13 cellular contexts compared by ENCODE assay signal in genomic region chr2:83817511-83817910, GRCh38.
DNase-seq lines count a peak whose midpoint lies in the region; ATAC-seq and TF ChIP-seq lines count a peak whose summit lies in the region.
"Had no signal": no experiment of that assay in that cellular context is flagged by ENCODE, and none has a peak within 500 bp of the region (broad histone marks: within the 10 kb centered on the region; RNA-seq: fewer than 3 reads in every experiment).

No MANE protein-coding gene starts in this region.

- TF ChIP-seq RAD21 in HCT116 (IDR thresholded peaks at IDR 0.05; ENCODE audit: low read depth) = peak; percentile 59

- H2AFZ ChIP-seq in HCT116 (ENCODE audit: low read depth, low read length, poor library complexity, severe bottlenecking) = no peak overlapping the region
- no peak overlapping the region for H2AFZ ChIP-seq in hepatocyte

- POLR2A ChIA-PET in HCT116 (lab: Charles Lee) = no interaction called here

- CTCF ChIA-PET in HCT116 (lab: Charles Lee) = no interaction called here

- H3K4me1 Mint-ChIP-seq in stimulated activated effector memory CD8-positive, alpha-beta T cell treated with anti-CD3 and anti-CD28 coated beads, Interleukin-12 subunit alpha, Interleukin-12 subunit beta, amount 100 ng/mL, for 72 hours = no peaks in the 10 kb centered on the region
- H3K4me1 Mint-ChIP-seq: activated CD8-positive, alpha-beta memory T cell treated with anti-CD3 and anti-CD28 coated beads, Interleukin-2, amount 10 ng/mL, durations not matched to agents 7 days and 5 days; mesothelial cell of epicardium had no signal

- ATAC-seq in HCT116 (peak; percentile 60), GM21515 (IDR thresholded peaks at IDR 0.05; ENCODE audit: unreplicated experiment) (no peak)
- ATAC-seq in stimulated activated effector memory CD8-positive, alpha-beta T cell treated with anti-CD3 and anti-CD28 coated beads, Interleukin-12 subunit alpha, Interleukin-12 subunit beta, amount 100 ng/mL, for 72 hours = no peak
- ATAC-seq: activated CD8-positive, alpha-beta memory T cell treated with anti-CD3 and anti-CD28 coated beads, Interleukin-2, amount 10 ng/mL, durations not matched to agents 7 days and 5 days had no signal

- no peaks in the 10 kb centered on the region for H3K36me3 ChIP-seq in HCT116 (ENCODE audit: control insufficient read depth in 1 of 2, insufficient read depth in 2 of 2, low read length in 2 of 2)
- no peaks in the 10 kb centered on the region for H3K36me3 ChIP-seq in hepatocyte (replicated peaks; ENCODE audit: insufficient read depth, low read depth)

- H3K9me2 ChIP-seq in HCT116 (ENCODE audit: insufficient read depth) (no peaks in the 10 kb centered on the region), hepatocyte (replicated peaks; ENCODE audit: insufficient read depth) (no peaks in the 10 kb centered on the region)

- DNase-seq in AML-193 (lab: John Stamatoyannopoulos, UW) = peak; percentile 35 to 62
- DNase-seq in HCT116 (ENCODE audit: low read depth, low spot score) = peak; percentile 3
- DNase-seq in SKM-1 (lab: John Stamatoyannopoulos, UW; ENCODE audit: unreplicated experiment) = peak; percentile 45
- no peak for DNase-seq in hepatocyte (ENCODE audit: low spot score)
- no peak for DNase-seq in coronary artery (ENCODE audit: low spot score)
- DNase-seq in stimulated activated effector memory CD8-positive, alpha-beta T cell treated with anti-CD3 and anti-CD28 coated beads, Interleukin-12 subunit alpha, Interleukin-12 subunit beta, amount 100 ng/mL, for 72 hours (ENCODE audit: low spot score in 2 of 2) = no peak
- DNase-seq in NCI-H226 = no peak
- DNase-seq: activated CD8-positive, alpha-beta memory T cell treated with anti-CD3 and anti-CD28 coated beads, Interleukin-2, amount 10 ng/mL, durations not matched to agents 7 days and 5 days; NCI-H1105 had no signal

- no TSS peak for BruUV-seq in HCT116 (replicated peaks; lab: Mats Ljungman, UMichigan)

- H3K9me3 Mint-ChIP-seq in stimulated activated effector memory CD8-positive, alpha-beta T cell treated with anti-CD3 and anti-CD28 coated beads, Interleukin-12 subunit alpha, Interleukin-12 subunit beta, amount 100 ng/mL, for 72 hours = peaks cover 2% of the 10 kb centered on the region
- H3K9me3 Mint-ChIP-seq: stimulated activated naive CD8-positive, alpha-beta T cell treated with anti-CD3 and anti-CD28 coated beads, Interleukin-15, Interleukin-2, amounts not matched to agents 100 ng/mL and 50 ng/mL, for 24 hours had no signal

- WGBS in hepatocyte (ENCODE audit: low lambda C conversion rate, missing lambda C conversion rate) = 40% methylated on average over 3 of the region's 3 CpGs

- no peak overlapping the region for H3K4me2 ChIP-seq in HCT116 (ENCODE audit: low read length)
- H3K4me2 ChIP-seq in hepatocyte = no peak overlapping the region

- TF ChIP-seq POLR2A in HCT116 (IDR thresholded peaks at IDR 0.05; ENCODE audit: borderline replicate concordance, extremely low read depth, insufficient read depth, insufficient read length) = no peak

- H3K27ac ChIP-seq in HCT116 (ENCODE audit: low read depth, low read length) (no peak overlapping the region), hepatocyte (no peak overlapping the region), coronary artery (no peak overlapping the region)
- H3K27ac ChIP-seq: skin epidermis had no signal

- RAD21 ChIA-PET in HCT116 (lab: Charles Lee; ENCODE audit: low non-redundant PET in 1 of 2, low total read pairs in 2 of 2, uncharacterized antibody in 2 of 2, unreplicated experiment in 2 of 2) = no interaction called here

- H3K79me2 ChIP-seq in HCT116 (ENCODE audit: insufficient read depth, low read length) (no peaks in the 10 kb centered on the region), hepatocyte (no peaks in the 10 kb centered on the region)

- H3K4me3 ChIP-seq in HCT116 (replicated peaks in 1 of 2; ENCODE audit: low read depth in 1 of 2, low read length in 2 of 2) (no peak overlapping the region), hepatocyte (no peak overlapping the region), coronary artery (no peak overlapping the region)
- H3K4me3 ChIP-seq: skin epidermis had no signal

- H4K20me1 ChIP-seq in HCT116 (ENCODE audit: insufficient read depth) (no peaks in the 10 kb centered on the region), hepatocyte (ENCODE audit: insufficient read depth, poor library complexity, severe bottlenecking) (no peaks in the 10 kb centered on the region)

- H3K36me3 Mint-ChIP-seq in stimulated activated effector memory CD8-positive, alpha-beta T cell treated with anti-CD3 and anti-CD28 coated beads, Interleukin-12 subunit alpha, Interleukin-12 subunit beta, amount 100 ng/mL, for 72 hours = no peaks in the 10 kb centered on the region
- H3K36me3 Mint-ChIP-seq: activated CD8-positive, alpha-beta memory T cell treated with anti-CD3 and anti-CD28 coated beads, Interleukin-2, amount 10 ng/mL, durations not matched to agents 7 days and 5 days; mesothelial cell of epicardium had no signal

- intact Hi-C loops in HCT116 (cut with micrococcal nuclease) = loop anchor here (10.0 kb wide), 1 partner anchor 243 kb away; no protein-coding TSS in a partner anchor

- no peak overlapping the region for H3K9ac ChIP-seq in HCT116 (ENCODE audit: low read length)

- H3K4me1 ChIP-seq in HCT116 (ENCODE audit: control insufficient read depth in 1 of 2, insufficient read depth in 2 of 2, low read length in 2 of 2) (no peaks in the 10 kb centered on the region), hepatocyte (ENCODE audit: insufficient read depth) (no peaks in the 10 kb centered on the region)

- H3K27me3 ChIP-seq in HCT116 (ENCODE audit: insufficient read depth, low read length) (no peaks in the 10 kb centered on the region), hepatocyte (no peaks in the 10 kb centered on the region)

- H3K4me3 Mint-ChIP-seq in stimulated activated effector memory CD8-positive, alpha-beta T cell treated with anti-CD3 and anti-CD28 coated beads, Interleukin-12 subunit alpha, Interleukin-12 subunit beta, amount 100 ng/mL, for 72 hours = no peak overlapping the region
- H3K4me3 Mint-ChIP-seq: activated CD8-positive, alpha-beta memory T cell treated with anti-CD3 and anti-CD28 coated beads, Interleukin-2, amount 10 ng/mL, durations not matched to agents 7 days and 5 days; mesothelial cell of epicardium; stimulated activated naive CD8-positive, alpha-beta T cell treated with anti-CD3 and anti-CD28 coated beads, Interleukin-15, Interleukin-2, amounts not matched to agents 100 ng/mL and 50 ng/mL, for 24 hours had no signal

- no peaks in the 10 kb centered on the region for H3K9me3 ChIP-seq in HCT116 (ENCODE audit: control insufficient read depth in 1 of 2, insufficient read depth in 1 of 2, low read depth in 1 of 2, low read length in 2 of 2)
- no peaks in the 10 kb centered on the region for H3K9me3 ChIP-seq in hepatocyte (ENCODE audit: low read depth)

- TF ChIP-seq CTCF in HCT116 (IDR thresholded peaks at IDR 0.05 in 2 of 3, conservative IDR thresholded peaks at IDR 0.05 in 1 of 3; ENCODE audit: borderline replicate concordance in 1 of 3, insufficient read depth in 1 of 3, low read depth in 2 of 3, low read length in 2 of 3) = peak; percentile 16 to 51 (median 31); a peak in 3 of 6 replicates
- TF ChIP-seq CTCF in hepatocyte (IDR thresholded peaks at IDR 0.05; ENCODE audit: poor library complexity) = peak; percentile 50
- TF ChIP-seq CTCF in coronary artery (IDR thresholded peaks at IDR 0.05) = no peak

- H3K27ac Mint-ChIP-seq in stimulated activated effector memory CD8-positive, alpha-beta T cell treated with anti-CD3 and anti-CD28 coated beads, Interleukin-12 subunit alpha, Interleukin-12 subunit beta, amount 100 ng/mL, for 72 hours = no peak overlapping the region
- H3K27ac Mint-ChIP-seq: activated CD8-positive, alpha-beta memory T cell treated with anti-CD3 and anti-CD28 coated beads, Interleukin-2, amount 10 ng/mL, durations not matched to agents 7 days and 5 days; mesothelial cell of epicardium; stimulated activated naive CD8-positive, alpha-beta T cell treated with anti-CD3 and anti-CD28 coated beads, Interleukin-15, Interleukin-2, amounts not matched to agents 100 ng/mL and 50 ng/mL, for 24 hours had no signal

TF ChIP-seq in HCT116, 20 proteins besides CTCF, POLR2A, EP300 and RAD21:
- TF ChIP-seq CEBPB (IDR thresholded peaks at IDR 0.05; ENCODE audit: low read depth) (no peak), ZBTB33 (IDR thresholded peaks at IDR 0.05; ENCODE audit: extremely low read depth, insufficient replicate concordance, low read length) (no peak), ATF3 (IDR thresholded peaks at IDR 0.05) (no peak), ELF1 (IDR thresholded peaks at IDR 0.05; ENCODE audit: borderline replicate concordance, low read depth) (no peak), ZNF274 (IDR thresholded peaks at IDR 0.05; ENCODE audit: low read depth, low read length) (no peak), EZH2phosphoT487 (IDR thresholded peaks at IDR 0.05; ENCODE audit: borderline replicate concordance) (no peak), POLR2AphosphoS5 (IDR thresholded peaks at IDR 0.05; ENCODE audit: low read depth, low read length) (no peak), ZFX (IDR thresholded peaks at IDR 0.05) (no peak), MAX (IDR thresholded peaks at IDR 0.05) (no peak), YY1 (IDR thresholded peaks at IDR 0.05; ENCODE audit: extremely low read depth, insufficient replicate concordance, low read depth, low read length) (no peak)

Comparison
In these comparisons a context has a peak if more than half of its experiments do, and no peak if none do; other contexts are left out.
1. DNase-seq: peak in AML-193 (2 of 2), HCT116 (single experiment) and SKM-1 (single experiment); none in hepatocyte (single experiment), coronary artery (single experiment), stimulated activated effector memory CD8-positive, alpha-beta T cell treated with anti-CD3 and anti-CD28 coated beads, Interleukin-12 subunit alpha, Interleukin-12 subunit beta, amount 100 ng/mL, for 72 hours (0 of 2) and NCI-H226 (single experiment).